In the genomic region with DNA sequence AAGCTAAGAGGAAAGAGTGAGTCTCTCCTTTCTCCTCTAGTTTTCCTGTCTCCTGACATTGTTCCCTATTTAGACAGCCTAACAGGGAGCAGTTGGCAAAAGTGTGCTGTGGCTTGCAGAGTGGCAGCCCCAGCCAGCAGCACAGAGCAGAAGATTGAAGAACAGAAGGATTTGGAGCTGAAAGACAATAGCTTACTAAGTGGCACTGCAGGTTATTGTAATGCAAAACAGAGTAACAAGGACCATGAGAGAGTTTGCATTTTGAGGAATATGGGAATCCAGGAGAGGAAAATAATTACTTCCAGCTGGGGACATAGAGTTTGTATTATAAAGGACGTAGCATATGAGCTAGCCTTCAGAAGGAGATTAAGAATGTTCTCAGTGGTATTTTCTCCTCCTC, we compare ENCODE assay signal across 16 cellular contexts.
"Had no signal": no experiment of that assay in that cellular context is flagged by ENCODE, and none has a peak within 500 bp of the region (broad histone marks: within the 10 kb centered on the region; RNA-seq: fewer than 3 reads in every experiment).

No MANE protein-coding gene starts in this region.

- H3K27ac Mint-ChIP-seq: activated B cell treated with CpG ODN at 0.5 μM for 24 hours; activated CD4-positive, alpha-beta T cell treated with anti-CD3 and anti-CD28 coated beads, Interleukin-2, amount 10 ng/mL, durations not matched to agents 7 days and 5 days; activated T-helper 1 cell treated with anti-CD3 and anti-CD28 coated beads, Interleukin-12 subunit alpha, Interleukin-12 subunit beta, Interleukin-2, Interleukin-4 antibody, amounts not matched to agents 30 ng/mL and 10 ng/mL and 1 ng/mL, durations not matched to agents 14 hours and 24 hours and 36 hours; naive B cell; stimulated activated effector memory CD8-positive, alpha-beta T cell treated with anti-CD3 and anti-CD28 coated beads, Interleukin-12 subunit alpha, Interleukin-12 subunit beta, amount 100 ng/mL, for 72 hours; T-helper 17 cell had no signal

- H3K4me3 ChIP-seq: breast epithelium, tibial nerve had no signal

- H3K27me3 ChIP-seq: breast epithelium, tibial nerve had no signal

- H3K4me1 Mint-ChIP-seq: activated B cell treated with CpG ODN at 0.5 μM for 24 hours; activated CD4-positive, alpha-beta T cell treated with anti-CD3 and anti-CD28 coated beads, Interleukin-2, amount 10 ng/mL, durations not matched to agents 7 days and 5 days; naive B cell; stimulated activated effector memory CD8-positive, alpha-beta T cell treated with anti-CD3 and anti-CD28 coated beads, Interleukin-12 subunit alpha, Interleukin-12 subunit beta, amount 100 ng/mL, for 72 hours; T-helper 17 cell had no signal

- ATAC-seq: stimulated activated effector memory CD8-positive, alpha-beta T cell treated with anti-CD3 and anti-CD28 coated beads, Interleukin-12 subunit alpha, Interleukin-12 subunit beta, amount 100 ng/mL, for 72 hours; T-helper 17 cell had no signal

- H3K27me3 Mint-ChIP-seq: activated B cell treated with CpG ODN at 0.5 μM for 24 hours; activated CD4-positive, alpha-beta T cell treated with anti-CD3 and anti-CD28 coated beads, Interleukin-2, amount 10 ng/mL, durations not matched to agents 7 days and 5 days; naive B cell; T-helper 17 cell had no signal

- H3K27ac ChIP-seq: breast epithelium, parathyroid adenoma, tibial nerve had no signal

- H3K9me3 Mint-ChIP-seq: activated B cell treated with CpG ODN at 0.5 μM for 24 hours had no signal

- H3K36me3 Mint-ChIP-seq: naive B cell; stimulated activated effector memory CD8-positive, alpha-beta T cell treated with anti-CD3 and anti-CD28 coated beads, Interleukin-12 subunit alpha, Interleukin-12 subunit beta, amount 100 ng/mL, for 72 hours had no signal

- H3K4me3 Mint-ChIP-seq: activated B cell treated with CpG ODN at 0.5 μM for 24 hours; activated CD4-positive, alpha-beta T cell treated with anti-CD3 and anti-CD28 coated beads, Interleukin-2, amount 10 ng/mL, durations not matched to agents 7 days and 5 days; activated T-helper 1 cell treated with anti-CD3 and anti-CD28 coated beads, Interleukin-12 subunit alpha, Interleukin-12 subunit beta, Interleukin-2, Interleukin-4 antibody, amounts not matched to agents 30 ng/mL and 10 ng/mL and 1 ng/mL, durations not matched to agents 14 hours and 24 hours and 36 hours; naive B cell; stimulated activated effector memory CD8-positive, alpha-beta T cell treated with anti-CD3 and anti-CD28 coated beads, Interleukin-12 subunit alpha, Interleukin-12 subunit beta, amount 100 ng/mL, for 72 hours; T-helper 17 cell had no signal

- DNase-seq: activated B cell treated with CpG ODN at 0.5 μM for 24 hours; activated CD4-positive, alpha-beta T cell treated with anti-CD3 and anti-CD28 coated beads, Interleukin-2, amount 10 ng/mL, durations not matched to agents 7 days and 5 days; activated CD8-positive, alpha-beta memory T cell treated with anti-CD3 and anti-CD28 coated beads for 24 hours; activated naive CD4-positive, alpha-beta T cell; aorta; islet precursor cell; naive B cell; retina; stimulated activated CD4-positive, alpha-beta T cell treated with anti-CD3 and anti-CD28 coated beads, Interleukin-12 subunit alpha, Interleukin-12 subunit beta, amount 100 ng/mL, for 4 hours; stimulated activated CD4-positive, alpha-beta T cell treated with anti-CD3 and anti-CD28 coated beads, Interleukin-2, amount 100 ng/mL, for 24 hours; T-helper 17 cell had no signal
